ENCODE assay signal across 11 cellular contexts in genomic region chr7:70355591-70356323, GRCh38.
DNase-seq lines count a peak whose midpoint lies in the region; ATAC-seq and TF ChIP-seq lines count a peak whose summit lies in the region.
"Had no signal": no experiment of that assay in that cellular context is flagged by ENCODE, and none has a peak within 500 bp of the region (broad histone marks: within the 10 kb centered on the region; RNA-seq: fewer than 3 reads in every experiment).

No MANE protein-coding gene starts in this region.

- WGBS in SK-N-SH (ENCODE audit: low lambda C conversion rate) = 89% methylated on average over 5 of the region's 5 CpGs

- H3K36me3 ChIP-seq in SK-N-SH (replicated peaks in 1 of 2; ENCODE audit: control insufficient read depth in 1 of 2, insufficient read depth in 2 of 2, low read length in 1 of 2) = no peaks in the 10 kb centered on the region

- no peaks in the 10 kb centered on the region for H4K20me1 ChIP-seq in SK-N-SH (ENCODE audit: insufficient read depth)

- peak overlapping the region in 4 of 5 experiments; percentile 37 to 63 (median 52) for H3K4me3 Mint-ChIP-seq in brain
- no peak overlapping the region for H3K4me3 Mint-ChIP-seq in activated CD4-positive, alpha-beta memory T cell treated with anti-CD3 and anti-CD28 coated beads for 36 hours
- H3K4me3 Mint-ChIP-seq: activated naive CD4-positive, alpha-beta T cell treated with anti-CD3 and anti-CD28 coated beads, Interleukin-2, amount 50 U/mL, for 24 hours had no signal

- peaks cover 52% of the 10 kb centered on the region for H3K4me1 Mint-ChIP-seq in brain
- peaks cover 5% of the 10 kb centered on the region for H3K4me1 Mint-ChIP-seq in activated CD4-positive, alpha-beta memory T cell treated with anti-CD3 and anti-CD28 coated beads for 36 hours (ENCODE audit: low read depth)
- H3K4me1 Mint-ChIP-seq: activated naive CD4-positive, alpha-beta T cell treated with anti-CD3 and anti-CD28 coated beads, Interleukin-2, amount 50 U/mL, for 24 hours had no signal

- peaks cover 0 to 49% of the 10 kb centered on the region in 2 experiments; a peak in 3 of 4 replicates for H3K4me1 ChIP-seq in SK-N-SH (ENCODE audit: control insufficient read depth in 1 of 2, insufficient read depth in 2 of 2, low read depth in 1 of 2, low read length in 1 of 2)

- peak; percentile 51 for ATAC-seq in SK-N-SH treated with all-trans-retinoic acid at 6 μM for 48 hours
- no peak for ATAC-seq in HG02852 (IDR thresholded peaks at IDR 0.05; ENCODE audit: unreplicated experiment)

- no peak for TF ChIP-seq EP300 in SK-N-SH (IDR thresholded peaks at IDR 0.05; ENCODE audit: borderline replicate concordance in 1 of 2, low read depth in 1 of 2, low read length in 1 of 2)

- no peaks in the 10 kb centered on the region for H3K79me2 ChIP-seq in SK-N-SH (ENCODE audit: insufficient read depth)

- intact Hi-C loops in activated CD4-positive, alpha-beta memory T cell treated with anti-CD3 and anti-CD28 coated beads for 36 hours (cut with micrococcal nuclease) = no loop called here

- H3K4me2 ChIP-seq in SK-N-SH = no peak overlapping the region

- no peaks in the 10 kb centered on the region for H3K9me3 ChIP-seq in SK-N-SH

- no peak overlapping the region for H3K4me3 ChIP-seq in SK-N-SH (ENCODE audit: low read depth in 2 of 2, low read length in 1 of 2)

- peaks cover 23% of the 10 kb centered on the region for H3K36me3 Mint-ChIP-seq in brain
- no peaks in the 10 kb centered on the region for H3K36me3 Mint-ChIP-seq in activated CD4-positive, alpha-beta memory T cell treated with anti-CD3 and anti-CD28 coated beads for 36 hours
- H3K36me3 Mint-ChIP-seq: activated naive CD4-positive, alpha-beta T cell treated with anti-CD3 and anti-CD28 coated beads, Interleukin-2, amount 50 U/mL, for 24 hours had no signal

- H3K9ac ChIP-seq in SK-N-SH = no peak overlapping the region

- peak overlapping the region; percentile 15 to 92 (median 86) for H3K27ac Mint-ChIP-seq in brain
- no peak overlapping the region for H3K27ac Mint-ChIP-seq in activated CD4-positive, alpha-beta memory T cell treated with anti-CD3 and anti-CD28 coated beads for 36 hours
- H3K27ac Mint-ChIP-seq: activated naive CD4-positive, alpha-beta T cell treated with anti-CD3 and anti-CD28 coated beads, Interleukin-2, amount 50 U/mL, for 24 hours had no signal

- TF ChIP-seq CTCF in SK-N-SH (IDR thresholded peaks at IDR 0.05) (no peak), brain (conservative IDR thresholded peaks at IDR 0.05) (no peak)

- CTCF ChIA-PET in SK-N-SH (lab: Yijun Ruan, JAX) = interaction anchor here (3.8 kb wide), 1 partner anchor 343 kb away, joined by 9 read pairs; no protein-coding TSS in a partner anchor
- CTCF ChIA-PET in activated CD4-positive, alpha-beta memory T cell treated with anti-CD3 and anti-CD28 coated beads for 36 hours (lab: Charles Lee) = no interaction called here

- POLR2A ChIA-PET in SK-N-SH (lab: Yijun Ruan, JAX) = no interaction called here
- POLR2A ChIA-PET in activated CD4-positive, alpha-beta memory T cell treated with anti-CD3 and anti-CD28 coated beads for 36 hours (lab: Charles Lee) = no interaction called here

- peaks cover 10% of the 10 kb centered on the region for H3K27me3 Mint-ChIP-seq in brain
- no peaks in the 10 kb centered on the region for H3K27me3 Mint-ChIP-seq in activated CD4-positive, alpha-beta memory T cell treated with anti-CD3 and anti-CD28 coated beads for 36 hours
- H3K27me3 Mint-ChIP-seq: activated naive CD4-positive, alpha-beta T cell treated with anti-CD3 and anti-CD28 coated beads, Interleukin-2, amount 50 U/mL, for 24 hours had no signal

- no peak for TF ChIP-seq RAD21 in SK-N-SH (IDR thresholded peaks at IDR 0.05; ENCODE audit: low read length)

- H3K9me2 ChIP-seq in SK-N-SH = no peaks in the 10 kb centered on the region

- no peak for DNase-seq in SK-N-SH
- peak; percentile 97 for DNase-seq in NCI-H2171 treated with DMSO at 0.1 percent for 48 hours (lab: John Stamatoyannopoulos, UW)
- DNase-seq in epidermal melanocyte (ENCODE audit: insufficient read length, low spot score) = no peak
- no peak for DNase-seq in activated CD4-positive, alpha-beta memory T cell treated with anti-CD3 and anti-CD28 coated beads for 36 hours
- no peak for DNase-seq in NK-92 treated with Interleukin-12 subunit alpha and Interleukin-12 subunit beta, amount 100 ng/mL, for 24 hours (lab: John Stamatoyannopoulos, UW)
- DNase-seq: SHP77 treated with DMSO at 0.1 percent for 48 hours; stimulated activated CD4-positive, alpha-beta T cell treated with anti-CD3 and anti-CD28 coated beads, Interleukin-2, amount 100 ng/mL, for 24 hours had no signal

- H2AFZ ChIP-seq in SK-N-SH (ENCODE audit: low read depth) = no peak overlapping the region

- peak overlapping the region in 1 of 2 experiments; percentile 93; a peak in 1 of 4 replicates for H3K27ac ChIP-seq in SK-N-SH (ENCODE audit: low read depth in 2 of 2, low read length in 1 of 2)

- H3F3A ChIP-seq in SK-N-SH (replicated peaks; ENCODE audit: insufficient read depth) = no peaks in the 10 kb centered on the region

- peaks cover 0 to under 1% (median 0%) of the 10 kb centered on the region in 5 experiments for H3K9me3 Mint-ChIP-seq in brain
- peaks cover 1% of the 10 kb centered on the region for H3K9me3 Mint-ChIP-seq in activated CD4-positive, alpha-beta memory T cell treated with anti-CD3 and anti-CD28 coated beads for 36 hours
- H3K9me3 Mint-ChIP-seq: activated naive CD4-positive, alpha-beta T cell treated with anti-CD3 and anti-CD28 coated beads, Interleukin-2, amount 50 U/mL, for 24 hours had no signal

- no peaks in the 10 kb centered on the region for H3K27me3 ChIP-seq in SK-N-SH (ENCODE audit: insufficient read depth)

TF ChIP-seq in SK-N-SH treated with all-trans-retinoic acid at 6 μM for 48 hours, 23 proteins besides CTCF, POLR2A, EP300 and RAD21 (continues in another document):
- TF ChIP-seq GLIS3 (CRISPR knock-in tag; IDR thresholded peaks at IDR 0.05) (no peak), ZNF565 (CRISPR knock-in tag; conservative IDR thresholded peaks at IDR 0.05; ENCODE audit: low read depth) (no peak), ESRRG (CRISPR knock-in tag; IDR thresholded peaks at IDR 0.05) (no peak), CSDC2 (CRISPR knock-in tag; IDR thresholded peaks at IDR 0.05) (no peak), BACH2 (CRISPR knock-in tag; IDR thresholded peaks at IDR 0.05; ENCODE audit: borderline replicate concordance) (no peak), TSHZ2 (CRISPR knock-in tag; IDR thresholded peaks at IDR 0.05) (no peak), TOX (CRISPR knock-in tag; IDR thresholded peaks at IDR 0.05; ENCODE audit: borderline replicate concordance) (no peak)

TF ChIP-seq in SK-N-SH, 30 proteins besides CTCF, POLR2A, EP300 and RAD21:
- TF ChIP-seq PBX3 (IDR thresholded peaks at IDR 0.05) (no peak), USF2 (IDR thresholded peaks at IDR 0.05; ENCODE audit: borderline replicate concordance, low read depth, low read length) (no peak), RCOR1 (IDR thresholded peaks at IDR 0.05; ENCODE audit: low read length) (no peak), NFIC (IDR thresholded peaks at IDR 0.05; ENCODE audit: borderline replicate concordance) (no peak), CHD2 (IDR thresholded peaks at IDR 0.05; ENCODE audit: low read length, partially characterized antibody) (no peak), RXRA (IDR thresholded peaks at IDR 0.05; ENCODE audit: borderline replicate concordance, low read depth) (no peak), GATA2 (CRISPR knock-in tag; IDR thresholded peaks at IDR 0.05) (no peak), ELF1 (IDR thresholded peaks at IDR 0.05) (no peak), MAX (IDR thresholded peaks at IDR 0.05; ENCODE audit: low read depth) (no peak), POLR2AphosphoS5 (IDR thresholded peaks at IDR 0.05; ENCODE audit: low read depth, low read length) (no peak), NRF1 (IDR thresholded peaks at IDR 0.05; ENCODE audit: low read depth, low read length) (no peak), TCF12 (IDR thresholded peaks at IDR 0.05) (no peak), MEF2A (IDR thresholded peaks at IDR 0.05; ENCODE audit: borderline replicate concordance, low read depth) (no peak)
TF ChIP-seq in SK-N-SH: peak in this region for 0.
